ENCODE assay signal across 19 cellular contexts in genomic region chr7:82164410-82164809, GRCh38.
DNase-seq lines count a peak whose midpoint lies in the region; ATAC-seq and TF ChIP-seq lines count a peak whose summit lies in the region.
"Had no signal": no experiment of that assay in that cellular context is flagged by ENCODE, and none has a peak within 500 bp of the region (broad histone marks: within the 10 kb centered on the region; RNA-seq: fewer than 3 reads in every experiment).

No MANE protein-coding gene starts in this region.

- H2BK12ac ChIP-seq in mesenchymal stem cell (ENCODE audit: low read length in 2 of 2), result no peak overlapping the region

- H3K9me3 Mint-ChIP-seq in activated naive CD8-positive, alpha-beta T cell treated with anti-CD3 and anti-CD28 coated beads, Interleukin-2, amount 50 U/mL, for 24 hours, result no peaks in the 10 kb centered on the region

- H4K8ac ChIP-seq in mesenchymal stem cell (ENCODE audit: low read length), result no peak overlapping the region

- no peak overlapping the region for H3K27ac Mint-ChIP-seq in activated naive CD8-positive, alpha-beta T cell treated with anti-CD3 and anti-CD28 coated beads, Interleukin-2, amount 50 U/mL, for 24 hours
- H3K27ac Mint-ChIP-seq: CD4-positive, CD25-positive, alpha-beta regulatory T cell had no signal

- no peak overlapping the region for H4K91ac ChIP-seq in mesenchymal stem cell (ENCODE audit: low read length)

- H3K4me3 ChIP-seq in right atrium auricular region (no peak overlapping the region), dorsolateral prefrontal cortex (peak overlapping the region in 21 of 59 donors; percentile 2 to 43 (median 20)), mesenchymal stem cell (ENCODE audit: insufficient read depth in 1 of 2, low read depth in 1 of 2, low read length in 2 of 2) (no peak overlapping the region), colonic mucosa (no peak overlapping the region)
- H3K4me3 ChIP-seq: BLaER1, PC-9 had no signal

- H3K9ac ChIP-seq in mesenchymal stem cell (ENCODE audit: low read length), result peak overlapping the region; percentile 22
- no peak overlapping the region for H3K9ac ChIP-seq in colonic mucosa (ENCODE audit: low read depth in 2 of 2, low read length in 2 of 2)
- H3K9ac ChIP-seq: BLaER1 had no signal

- no peak overlapping the region for H3K4ac ChIP-seq in mesenchymal stem cell (ENCODE audit: low read depth in 1 of 2, low read length in 2 of 2)

- H3K23ac ChIP-seq in mesenchymal stem cell (ENCODE audit: low read length in 2 of 2), result no peak overlapping the region

- TF ChIP-seq CTCF in right atrium auricular region (IDR thresholded peaks at IDR 0.05) (no peak), dorsolateral prefrontal cortex (IDR thresholded peaks at IDR 0.05 in 54 of 56, conservative IDR thresholded peaks at IDR 0.05 in 2 of 56; ENCODE audit: low read depth in 1 of 56, partially characterized antibody in 56 of 56) (no peak), colonic mucosa (IDR thresholded peaks at IDR 0.05) (no peak)

- no peaks in the 10 kb centered on the region for H3K27me3 Mint-ChIP-seq in activated naive CD8-positive, alpha-beta T cell treated with anti-CD3 and anti-CD28 coated beads, Interleukin-2, amount 50 U/mL, for 24 hours

- H3K4me2 ChIP-seq in mesenchymal stem cell (ENCODE audit: low read length, poor library complexity, severe bottlenecking), result no peak overlapping the region
- H3K4me2 ChIP-seq: BLaER1, PC-9 had no signal

- H2AK5ac ChIP-seq in mesenchymal stem cell (ENCODE audit: low read length, severe bottlenecking), result no peak overlapping the region

- no peak overlapping the region for H3K14ac ChIP-seq in mesenchymal stem cell (ENCODE audit: low read length in 2 of 2)

- no peak for DNase-seq in Right ventricle myocardium inferior (ENCODE audit: missing footprints)
- no peak for DNase-seq in right atrium auricular region (ENCODE audit: low spot score)
- DNase-seq in dorsolateral prefrontal cortex, result no peak
- DNase-seq in mesenchymal stem cell, result no peak
- DNase-seq in AG08396 (ENCODE audit: low spot score), result no peak
- no peak for DNase-seq in colonic mucosa
- no peak for DNase-seq in activated naive CD8-positive, alpha-beta T cell treated with anti-CD3 and anti-CD28 coated beads, Interleukin-2, amount 50 U/mL, for 24 hours
- DNase-seq: CD4-positive, CD25-positive, alpha-beta regulatory T cell; DMS153; DND-41; H7; KBM-7; MV-4-11; NCI-H1436 treated with DMSO at 0.1 percent for 48 hours; NCI-H187 treated with DMSO at 0.1 percent for 48 hours had no signal

- H3K36me3 ChIP-seq in right atrium auricular region, result no peaks in the 10 kb centered on the region
- H3K36me3 ChIP-seq in mesenchymal stem cell (ENCODE audit: control insufficient read depth in 1 of 2, insufficient read depth in 2 of 2, low read depth in 1 of 2, low read length in 2 of 2), result no peaks in the 10 kb centered on the region
- no peaks in the 10 kb centered on the region for H3K36me3 ChIP-seq in colonic mucosa
- H3K36me3 ChIP-seq: BLaER1 had no signal

- intact Hi-C loops in Right ventricle myocardium inferior (cut with DNase I), result loop anchor here (10.0 kb wide), 1 partner anchor 410 kb away; no protein-coding TSS in a partner anchor
- intact Hi-C loops in dorsolateral prefrontal cortex (cut with DNase I), result loop anchor here (5.0 to 10.0 kb wide), 5 partner anchors 60 to 280 kb away; partner anchors contain the start of gene CACNA2D1 (in 1 of the 2)
- intact Hi-C loops in colonic mucosa (cut with DNase I), result no loop called here

- H3K9me3 ChIP-seq in right atrium auricular region (no peaks in the 10 kb centered on the region), mesenchymal stem cell (ENCODE audit: control insufficient read depth, low read length) (no peaks in the 10 kb centered on the region), colonic mucosa (no peaks in the 10 kb centered on the region)
- H3K9me3 ChIP-seq: BLaER1 had no signal

- no peak overlapping the region for H2AFZ ChIP-seq in mesenchymal stem cell (ENCODE audit: low read depth, low read length)
- H2AFZ ChIP-seq: PC-9 had no signal

- H3K18ac ChIP-seq in mesenchymal stem cell (ENCODE audit: low read depth in 1 of 2, low read length in 2 of 2), result no peak overlapping the region

- WGBS in mesenchymal stem cell, result no CpG with 5 or more reads among the region's 1 CpG

- H3K27ac ChIP-seq in right atrium auricular region (no peak overlapping the region), dorsolateral prefrontal cortex (peak overlapping the region in 56 of 59 donors; percentile 42 to 94 (median 86)), mesenchymal stem cell (ENCODE audit: low read length, poor library complexity, severe bottlenecking) (no peak overlapping the region), colonic mucosa (no peak overlapping the region)
- H3K27ac ChIP-seq: 22Rv1, BLaER1, PC-9 had no signal

- H3K4me3 Mint-ChIP-seq in activated naive CD8-positive, alpha-beta T cell treated with anti-CD3 and anti-CD28 coated beads, Interleukin-2, amount 50 U/mL, for 24 hours, result no peak overlapping the region
- H3K4me3 Mint-ChIP-seq: CD4-positive, CD25-positive, alpha-beta regulatory T cell had no signal

- no peaks in the 10 kb centered on the region for H3K4me1 Mint-ChIP-seq in activated naive CD8-positive, alpha-beta T cell treated with anti-CD3 and anti-CD28 coated beads, Interleukin-2, amount 50 U/mL, for 24 hours
- H3K4me1 Mint-ChIP-seq: CD4-positive, CD25-positive, alpha-beta regulatory T cell had no signal

- peak; percentile 58 for ATAC-seq in Right ventricle myocardium inferior
- ATAC-seq in GM21529 (IDR thresholded peaks at IDR 0.05; ENCODE audit: unreplicated experiment), result no peak
- no peak for ATAC-seq in activated naive CD8-positive, alpha-beta T cell treated with anti-CD3 and anti-CD28 coated beads, Interleukin-2, amount 50 U/mL, for 24 hours

- no peak overlapping the region for H2BK15ac ChIP-seq in mesenchymal stem cell (ENCODE audit: low read depth, poor library complexity, severe bottlenecking)

- no peaks in the 10 kb centered on the region for H3K36me3 Mint-ChIP-seq in activated naive CD8-positive, alpha-beta T cell treated with anti-CD3 and anti-CD28 coated beads, Interleukin-2, amount 50 U/mL, for 24 hours (ENCODE audit: low read depth)
- H3K36me3 Mint-ChIP-seq: CD4-positive, CD25-positive, alpha-beta regulatory T cell had no signal

- H3K4me1 ChIP-seq in right atrium auricular region, result peaks cover 0 to 14% of the 10 kb centered on the region in 2 donors
- no peaks in the 10 kb centered on the region for H3K4me1 ChIP-seq in mesenchymal stem cell (ENCODE audit: control insufficient read depth, insufficient read depth, low read depth, low read length)
- no peaks in the 10 kb centered on the region for H3K4me1 ChIP-seq in colonic mucosa
- H3K4me1 ChIP-seq: BLaER1 had no signal

- no peak overlapping the region for H2BK120ac ChIP-seq in mesenchymal stem cell (ENCODE audit: low read depth, low read length)

- H3K27me3 ChIP-seq in right atrium auricular region (no peaks in the 10 kb centered on the region), dorsolateral prefrontal cortex (no peaks in the 10 kb centered on the region), mesenchymal stem cell (ENCODE audit: control insufficient read depth in 1 of 2, insufficient read depth in 1 of 2, low read length in 2 of 2) (no peaks in the 10 kb centered on the region), colonic mucosa (no peaks in the 10 kb centered on the region)
- H3K27me3 ChIP-seq: BLaER1 had no signal

- H3K79me1 ChIP-seq in mesenchymal stem cell (replicated peaks; ENCODE audit: low read length, poor library complexity, severe bottlenecking), result no peaks in the 10 kb centered on the region

- no peak overlapping the region for H2BK5ac ChIP-seq in mesenchymal stem cell (ENCODE audit: low read depth, low read length, poor library complexity, severe bottlenecking)

Comparison
In these comparisons a context has a peak if more than half of its experiments do, and no peak if none do; other contexts are left out.
1. H3K27ac ChIP-seq: peak in dorsolateral prefrontal cortex (56 of 59); none in right atrium auricular region (0 of 2), mesenchymal stem cell (single experiment) and colonic mucosa (single experiment).